In the genomic region with DNA sequence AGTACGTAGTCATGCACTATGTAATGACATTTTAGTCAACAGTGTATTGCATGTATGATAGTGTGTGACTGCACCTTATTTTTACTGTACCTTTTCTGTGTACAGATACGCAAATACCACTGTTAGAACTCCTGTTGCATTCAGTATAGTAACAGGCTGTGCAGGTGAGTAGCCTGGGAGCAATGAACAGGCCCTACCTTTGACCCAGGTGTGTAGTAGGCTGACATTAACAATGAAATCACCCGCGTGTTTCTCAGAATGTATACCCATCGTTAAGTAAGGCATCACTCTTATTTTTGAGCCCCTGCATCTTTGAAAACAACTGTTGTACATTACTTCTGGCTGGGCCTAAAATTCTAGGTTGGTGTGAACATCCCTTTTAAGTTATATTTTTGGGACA, we compare ENCODE assay signal across 16 cellular contexts.
"Had no signal": no experiment of that assay in that cellular context is flagged by ENCODE, and none has a peak within 500 bp of the region (broad histone marks: within the 10 kb centered on the region; RNA-seq: fewer than 3 reads in every experiment).

No MANE protein-coding gene starts in this region.

- H3K9me3 ChIP-seq: gastrocnemius medialis, heart right ventricle, stomach, thoracic aorta had no signal

- DNase-seq: activated naive CD4-positive, alpha-beta T cell treated with anti-CD3 and anti-CD28 coated beads, Interleukin-2, amount 10 ng/mL, durations not matched to agents 7 days and 5 days; endodermal cell; erythroblast; gastrocnemius medialis; heart right ventricle; midbrain; nucleus accumbens; small intestine; stimulated activated CD4-positive, alpha-beta T cell treated with anti-CD3 and anti-CD28 coated beads, Interleukin-4, amount 100 ng/mL, for 4 hours; stimulated activated CD8-positive, alpha-beta memory T cell treated with anti-CD3 and anti-CD28 coated beads, Interleukin-4, amount 100 ng/mL, for 48 hours; stomach had no signal

- H3K4me1 Mint-ChIP-seq: activated naive CD4-positive, alpha-beta T cell treated with anti-CD3 and anti-CD28 coated beads, Interleukin-2, amount 10 ng/mL, durations not matched to agents 7 days and 5 days; activated T-helper 17 cell treated with anti-CD3 and anti-CD28 coated beads, Interleukin-2, amount 50 U/mL, for 72 hours; endodermal cell had no signal

- H3K27ac Mint-ChIP-seq: activated T-helper 17 cell treated with anti-CD3 and anti-CD28 coated beads, Interleukin-2, amount 50 U/mL, for 72 hours; endodermal cell had no signal

- H3K9me3 Mint-ChIP-seq: activated naive CD4-positive, alpha-beta T cell treated with anti-CD3 and anti-CD28 coated beads, Interleukin-2, amount 10 ng/mL, durations not matched to agents 7 days and 5 days; activated T-helper 17 cell treated with anti-CD3 and anti-CD28 coated beads, Interleukin-2, amount 50 U/mL, for 72 hours; endodermal cell had no signal

- H3K27me3 ChIP-seq: cardiac muscle cell, gastrocnemius medialis, heart right ventricle, stomach had no signal

- H3K4me3 ChIP-seq: cardiac muscle cell, gastrocnemius medialis, heart right ventricle, lung, stomach, thoracic aorta had no signal

- ATAC-seq: activated T-helper 17 cell treated with anti-CD3 and anti-CD28 coated beads, Interleukin-2, amount 50 U/mL, for 72 hours; gastrocnemius medialis; heart right ventricle; right cardiac atrium had no signal

- H3K27me3 Mint-ChIP-seq: activated naive CD4-positive, alpha-beta T cell treated with anti-CD3 and anti-CD28 coated beads, Interleukin-2, amount 10 ng/mL, durations not matched to agents 7 days and 5 days; activated T-helper 17 cell treated with anti-CD3 and anti-CD28 coated beads, Interleukin-2, amount 50 U/mL, for 72 hours had no signal

- H3K4me3 Mint-ChIP-seq: activated naive CD4-positive, alpha-beta T cell treated with anti-CD3 and anti-CD28 coated beads, Interleukin-2, amount 10 ng/mL, durations not matched to agents 7 days and 5 days; activated T-helper 17 cell treated with anti-CD3 and anti-CD28 coated beads, Interleukin-2, amount 50 U/mL, for 72 hours; endodermal cell had no signal

- FAIRE-seq: small intestine had no signal

- H3K27ac ChIP-seq: cardiac muscle cell, heart right ventricle, stomach, thoracic aorta had no signal
